1 cellular context compared by ENCODE assay signal in genomic region chr20:23349338-23350006, GRCh38.
TF ChIP-seq lines count a peak whose summit lies in the region.

No MANE protein-coding gene starts in this region.

TF ChIP-seq in endothelial cell of umbilical vein, 7 proteins besides CTCF, POLR2A, EP300 and RAD21 (continued from another document):
- TF ChIP-seq FOS (IDR thresholded peaks at IDR 0.05; ENCODE audit: borderline replicate concordance, insufficient read depth, low read length), result no peak
